ENCODE assay signal across 21 cellular contexts in the genomic region with DNA sequence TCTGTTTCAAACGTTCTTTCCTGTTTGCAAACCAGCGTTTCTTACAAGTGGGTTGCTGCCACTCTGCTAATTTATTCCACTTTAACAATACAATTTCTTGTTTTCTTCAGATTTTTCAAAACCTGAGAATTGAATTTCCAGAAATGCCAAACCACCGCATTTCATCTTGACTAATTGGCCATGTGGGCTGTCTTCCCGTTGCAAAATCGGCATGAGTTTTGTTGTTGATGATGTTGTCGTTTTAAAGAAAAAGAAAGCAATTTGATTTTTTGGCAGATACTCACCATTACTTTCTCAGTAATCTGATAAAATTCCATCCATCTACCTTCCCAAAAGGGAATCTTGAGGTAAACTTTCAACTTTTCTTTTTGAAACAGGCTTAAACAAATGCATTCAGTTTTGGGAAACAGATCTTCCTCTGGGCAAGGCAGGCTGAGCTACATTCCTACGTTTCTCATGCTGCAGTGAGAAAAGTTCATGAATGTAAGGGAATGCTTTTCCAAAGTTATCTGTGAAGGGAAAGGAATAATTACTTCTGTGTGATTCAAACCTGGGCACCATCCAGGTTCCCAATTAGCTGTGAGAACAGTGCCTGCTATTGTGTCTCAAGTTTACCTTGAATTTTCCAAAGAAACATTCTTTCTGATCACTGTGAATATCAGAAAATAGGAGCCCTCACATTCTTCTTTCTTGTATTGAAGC.
DNase-seq lines count a peak whose midpoint lies in the region; ATAC-seq and TF ChIP-seq lines count a peak whose summit lies in the region.
"Had no signal": no experiment of that assay in that cellular context is flagged by ENCODE, and none has a peak within 500 bp of the region (broad histone marks: within the 10 kb centered on the region; RNA-seq: fewer than 3 reads in every experiment).

No MANE protein-coding gene starts in this region.

- H3K4me1 ChIP-seq in smooth muscle cell (ENCODE audit: low read depth): peaks cover 14% of the 10 kb centered on the region
- H3K4me1 ChIP-seq: BLaER1, vagina had no signal

- DNase-seq in HFFc6 (no peak), inferior parietal cortex (ENCODE audit: extremely low spot score) (peak; percentile 17), smooth muscle cell (lab: John Stamatoyannopoulos, UW; ENCODE audit: unreplicated experiment) (no peak)
- no peak for DNase-seq in central memory CD4-positive, alpha-beta T cell
- DNase-seq: activated CD4-positive, alpha-beta T cell treated with anti-CD3 and anti-CD28 coated beads for 36 hours; activated CD8-positive, alpha-beta memory T cell treated with anti-CD3 and anti-CD28 coated beads, Interleukin-2, amount 50 U/mL, for 48 hours; activated naive CD4-positive, alpha-beta T cell treated with anti-CD3 and anti-CD28 coated beads, Interleukin-2, amount 50 U/mL, for 16 hours; DMS53; H9; NCI-H1105 treated with DMSO at 0.1 percent for 48 hours; SHP77 treated with DMSO at 0.1 percent for 48 hours had no signal

- no peaks in the 10 kb centered on the region for H4K20me1 ChIP-seq in smooth muscle cell (ENCODE audit: low read depth)
- H4K20me1 ChIP-seq: BLaER1 had no signal

- peak overlapping the region; percentile 21 for H2AFZ ChIP-seq in smooth muscle cell (ENCODE audit: low read depth)

- peaks cover 2% of the 10 kb centered on the region; the same call in 1 of the 2 replicates for H3K27me3 Mint-ChIP-seq in HFFc6 (ENCODE audit: insufficient read depth)
- no peaks in the 10 kb centered on the region for H3K27me3 Mint-ChIP-seq in brain
- H3K27me3 Mint-ChIP-seq: IgD-negative memory B cell; stimulated activated memory B cell treated with anti-CD40 and anti-IgM and Interleukin-4, amounts not matched to agents 10 μg/mL and 1 μg/mL and 100 μg/mL, for 72 hours had no signal

- WGBS in smooth muscle cell (ENCODE audit: low lambda C conversion rate): 44% methylated on average over 7 of the region's 7 CpGs

- ATAC-seq in HG02852 (IDR thresholded peaks at IDR 0.05; ENCODE audit: unreplicated experiment) (no peak), HG03097 (IDR thresholded peaks at IDR 0.05; ENCODE audit: low FRiP score, unreplicated experiment) (no peak), HG03460 (IDR thresholded peaks at IDR 0.05; ENCODE audit: unreplicated experiment) (no peak)
- ATAC-seq: activated CD4-positive, alpha-beta T cell treated with anti-CD3 and anti-CD28 coated beads for 36 hours; stimulated activated memory B cell treated with anti-CD40 and anti-IgM and Interleukin-4, amounts not matched to agents 10 μg/mL and 1 μg/mL and 100 μg/mL, for 72 hours had no signal

- H3K27me3 ChIP-seq in smooth muscle cell (ENCODE audit: low read depth): no peaks in the 10 kb centered on the region
- H3K27me3 ChIP-seq: BLaER1, vagina had no signal

- H3K4me3 Mint-ChIP-seq in HFFc6 (peak overlapping the region; percentile 74), brain (peak overlapping the region in 2 of 5 experiments; percentile 12 to 67)
- H3K4me3 Mint-ChIP-seq: activated CD4-positive, alpha-beta T cell treated with anti-CD3 and anti-CD28 coated beads for 36 hours; H9; IgD-negative memory B cell; natural killer cell treated with Interleukin-12 subunit alpha and Interleukin-12 subunit beta and Interleukin-15 and Interleukin-18, amount 100 ng/mL, for 72 hours; stimulated activated memory B cell treated with anti-CD40 and anti-IgM and Interleukin-4, amounts not matched to agents 10 μg/mL and 1 μg/mL and 100 μg/mL, for 72 hours had no signal

- H3K79me2 ChIP-seq in smooth muscle cell (ENCODE audit: low read depth): no peaks in the 10 kb centered on the region

- H3K36me3 ChIP-seq in smooth muscle cell (ENCODE audit: low read depth): no peaks in the 10 kb centered on the region
- H3K36me3 ChIP-seq: BLaER1, vagina had no signal

- H3K4me3 ChIP-seq in smooth muscle cell: no peak overlapping the region
- H3K4me3 ChIP-seq: BLaER1, vagina had no signal

- H3K27ac ChIP-seq in smooth muscle cell (ENCODE audit: low read depth): peak overlapping the region; percentile 5
- H3K27ac ChIP-seq: BLaER1, epithelial cell of prostate, vagina had no signal

- no peaks in the 10 kb centered on the region for H3K9me3 Mint-ChIP-seq in HFFc6
- peaks cover 0 to 3% (median 0%) of the 10 kb centered on the region in 5 experiments for H3K9me3 Mint-ChIP-seq in brain
- H3K9me3 Mint-ChIP-seq: H9; IgD-negative memory B cell; natural killer cell treated with Interleukin-12 subunit alpha and Interleukin-12 subunit beta and Interleukin-15 and Interleukin-18, amount 100 ng/mL, for 72 hours; stimulated activated memory B cell treated with anti-CD40 and anti-IgM and Interleukin-4, amounts not matched to agents 10 μg/mL and 1 μg/mL and 100 μg/mL, for 72 hours had no signal

- H3F3A ChIP-seq in smooth muscle cell (ENCODE audit: low read depth): no peaks in the 10 kb centered on the region

- peak overlapping the region; percentile 62 for H3K4me2 ChIP-seq in smooth muscle cell
- H3K4me2 ChIP-seq: BLaER1 had no signal

- H3K36me3 Mint-ChIP-seq in HFFc6 (ENCODE audit: low read depth) (no peaks in the 10 kb centered on the region), brain (no peaks in the 10 kb centered on the region)
- H3K36me3 Mint-ChIP-seq: IgD-negative memory B cell; natural killer cell treated with Interleukin-12 subunit alpha and Interleukin-12 subunit beta and Interleukin-15 and Interleukin-18, amount 100 ng/mL, for 72 hours; stimulated activated memory B cell treated with anti-CD40 and anti-IgM and Interleukin-4, amounts not matched to agents 10 μg/mL and 1 μg/mL and 100 μg/mL, for 72 hours had no signal

- TF ChIP-seq CTCF in HFFc6 (IDR thresholded peaks at IDR 0.05) (no peak), brain (conservative IDR thresholded peaks at IDR 0.05) (no peak), smooth muscle cell (IDR thresholded peaks at IDR 0.05; ENCODE audit: borderline replicate concordance, insufficient read depth, poor library complexity, severe bottlenecking) (no peak)

- H3K9me3 ChIP-seq in smooth muscle cell (replicated peaks; ENCODE audit: low read depth): no peaks in the 10 kb centered on the region
- H3K9me3 ChIP-seq: BLaER1, vagina had no signal

- no peak overlapping the region for H3K9ac ChIP-seq in smooth muscle cell (ENCODE audit: low read depth)
- H3K9ac ChIP-seq: BLaER1 had no signal

- H3K4me1 Mint-ChIP-seq in HFFc6 (ENCODE audit: low read depth): peaks cover 10% of the 10 kb centered on the region
- peaks cover 27% of the 10 kb centered on the region for H3K4me1 Mint-ChIP-seq in brain
- H3K4me1 Mint-ChIP-seq: activated CD4-positive, alpha-beta T cell treated with anti-CD3 and anti-CD28 coated beads for 36 hours; IgD-negative memory B cell; stimulated activated memory B cell treated with anti-CD40 and anti-IgM and Interleukin-4, amounts not matched to agents 10 μg/mL and 1 μg/mL and 100 μg/mL, for 72 hours had no signal

- H3K27ac Mint-ChIP-seq in HFFc6: no peak overlapping the region
- H3K27ac Mint-ChIP-seq in brain: peak overlapping the region in 3 of 5 experiments; percentile 15 to 72 (median 38)
- H3K27ac Mint-ChIP-seq: activated CD4-positive, alpha-beta T cell treated with anti-CD3 and anti-CD28 coated beads for 36 hours; H9; IgD-negative memory B cell; natural killer cell treated with Interleukin-12 subunit alpha and Interleukin-12 subunit beta and Interleukin-15 and Interleukin-18, amount 100 ng/mL, for 72 hours; stimulated activated memory B cell treated with anti-CD40 and anti-IgM and Interleukin-4, amounts not matched to agents 10 μg/mL and 1 μg/mL and 100 μg/mL, for 72 hours had no signal
